In genomic region chr3:29488922-29489321, GRCh38 we compare ENCODE assay signal across 21 cellular contexts.
A peak's percentile ranks its signal among the peaks of the same experiment; 100 is the strongest.
DNase-seq lines count a peak whose midpoint lies in the region; ATAC-seq, FAIRE-seq and TF ChIP-seq lines count a peak whose summit lies in the region.
"Had no signal": no experiment of that assay in that cellular context is flagged by ENCODE, and none has a peak within 500 bp of the region (broad histone marks: within the 10 kb centered on the region; RNA-seq: fewer than 3 reads in every experiment).

No MANE protein-coding gene starts in this region.

- H3K36me3 Mint-ChIP-seq in effector memory CD8-positive, alpha-beta T cell (ENCODE audit: insufficient read depth) = no peaks in the 10 kb centered on the region
- H3K36me3 Mint-ChIP-seq: CD8-positive, alpha-beta T cell had no signal

- H3K36me3 ChIP-seq in mammary epithelial cell (ENCODE audit: insufficient read depth, low read length) = no peaks in the 10 kb centered on the region
- no peaks in the 10 kb centered on the region for H3K36me3 ChIP-seq in breast epithelium
- no peaks in the 10 kb centered on the region for H3K36me3 ChIP-seq in bronchial epithelial cell (ENCODE audit: control insufficient read depth, insufficient read depth, low read length)
- H3K36me3 ChIP-seq in thyroid gland = no peaks in the 10 kb centered on the region
- peaks cover 0 to 3% of the 10 kb centered on the region in 2 experiments for H3K36me3 ChIP-seq in mesenchymal stem cell (ENCODE audit: control insufficient read depth in 1 of 2, insufficient read depth in 2 of 2, low read depth in 1 of 2, low read length in 2 of 2)
- H3K36me3 ChIP-seq: MG63 had no signal

- no peak overlapping the region for H3K4me2 ChIP-seq in mammary epithelial cell (ENCODE audit: insufficient read depth, low read depth, low read length)
- no peak overlapping the region for H3K4me2 ChIP-seq in mesenchymal stem cell (ENCODE audit: low read length, poor library complexity, severe bottlenecking)

- peaks cover 12% of the 10 kb centered on the region in 2 donors for H3K9me3 Mint-ChIP-seq in effector memory CD8-positive, alpha-beta T cell
- H3K9me3 Mint-ChIP-seq: CD8-positive, alpha-beta T cell had no signal

- H4K91ac ChIP-seq in mesenchymal stem cell (ENCODE audit: low read length) = no peak overlapping the region

- in situ Hi-C loops in mammary epithelial cell (cut with MboI; ENCODE audit: low sequenced_read_pairs in 2 of 2) = no loop called here

- TF ChIP-seq CTCF in mammary epithelial cell (conservative IDR thresholded peaks at IDR 0.05 in 1 of 2, IDR thresholded peaks at IDR 0.05 in 1 of 2; ENCODE audit: extremely low read depth in 1 of 2, insufficient read depth in 1 of 2, low read depth in 1 of 2, low read length in 2 of 2) (no peak), breast epithelium (IDR thresholded peaks at IDR 0.05) (no peak), bronchial epithelial cell (IDR thresholded peaks at IDR 0.05; ENCODE audit: insufficient read depth, low read length, severe bottlenecking) (no peak), fibroblast of mammary gland (conservative IDR thresholded peaks at IDR 0.05; ENCODE audit: control insufficient read depth, insufficient read depth, low read depth, low read length) (no peak), thyroid gland (IDR thresholded peaks at IDR 0.05) (no peak)

- H2BK15ac ChIP-seq in mesenchymal stem cell (ENCODE audit: low read depth, poor library complexity, severe bottlenecking) = no peak overlapping the region

- H3K9ac ChIP-seq in mammary epithelial cell (ENCODE audit: insufficient read depth, low read length) (no peak overlapping the region), mesenchymal stem cell (ENCODE audit: low read length) (no peak overlapping the region)

- H3K27me3 ChIP-seq in mammary epithelial cell (ENCODE audit: insufficient read depth, low read length) = no peaks in the 10 kb centered on the region
- H3K27me3 ChIP-seq in breast epithelium = no peaks in the 10 kb centered on the region
- no peaks in the 10 kb centered on the region for H3K27me3 ChIP-seq in bronchial epithelial cell (ENCODE audit: control insufficient read depth, insufficient read depth, low read length)
- no peaks in the 10 kb centered on the region for H3K27me3 ChIP-seq in thyroid gland
- H3K27me3 ChIP-seq in mesenchymal stem cell (ENCODE audit: control insufficient read depth in 1 of 2, insufficient read depth in 1 of 2, low read length in 2 of 2) = no peaks in the 10 kb centered on the region
- H3K27me3 ChIP-seq: MG63 had no signal

- H3K23ac ChIP-seq in mesenchymal stem cell (ENCODE audit: low read length in 2 of 2) = no peak overlapping the region

- no peak overlapping the region for H3K4me3 Mint-ChIP-seq in effector memory CD8-positive, alpha-beta T cell
- H3K4me3 Mint-ChIP-seq: CD8-positive, alpha-beta T cell had no signal

- CTCF ChIA-PET in mammary epithelial cell (lab: Charles Lee; ENCODE audit: low non-redundant PET) = no interaction called here

- no peak overlapping the region for H2BK12ac ChIP-seq in mesenchymal stem cell (ENCODE audit: low read length in 2 of 2)

- no peak overlapping the region for H4K8ac ChIP-seq in mesenchymal stem cell (ENCODE audit: low read length)

- no peak overlapping the region for H3K18ac ChIP-seq in mesenchymal stem cell (ENCODE audit: low read depth in 1 of 2, low read length in 2 of 2)

- H3K27ac ChIP-seq in mammary epithelial cell (ENCODE audit: insufficient read depth, low read depth, low read length) (no peak overlapping the region), breast epithelium (no peak overlapping the region), thyroid gland (peak overlapping the region in 2 of 3 donors; percentile 39 to 89), mesenchymal stem cell (ENCODE audit: low read length, poor library complexity, severe bottlenecking) (no peak overlapping the region)
- H3K27ac ChIP-seq: RWPE1 had no signal

- H3K27me3 Mint-ChIP-seq in effector memory CD8-positive, alpha-beta T cell = no peaks in the 10 kb centered on the region

- no peak overlapping the region for H2AK5ac ChIP-seq in mesenchymal stem cell (ENCODE audit: low read length, severe bottlenecking)

- H4K20me1 ChIP-seq in mammary epithelial cell (ENCODE audit: insufficient read depth, low read length) = no peaks in the 10 kb centered on the region

- H3K4me3 ChIP-seq in mammary epithelial cell (replicated peaks in 1 of 3; ENCODE audit: insufficient read depth in 1 of 3, low read depth in 2 of 3, low read length in 3 of 3) = no peak overlapping the region
- H3K4me3 ChIP-seq in breast epithelium = no peak overlapping the region
- no peak overlapping the region for H3K4me3 ChIP-seq in bronchial epithelial cell (ENCODE audit: low read depth, low read length)
- no peak overlapping the region for H3K4me3 ChIP-seq in fibroblast of mammary gland (ENCODE audit: control insufficient read depth, low read depth, low read length)
- no peak overlapping the region for H3K4me3 ChIP-seq in thyroid gland (replicated peaks in 1 of 3)
- H3K4me3 ChIP-seq in mesenchymal stem cell (ENCODE audit: insufficient read depth in 1 of 2, low read depth in 1 of 2, low read length in 2 of 2) = no peak overlapping the region
- H3K4me3 ChIP-seq: MG63 had no signal

- no peak overlapping the region for H3K4ac ChIP-seq in mesenchymal stem cell (ENCODE audit: low read depth in 1 of 2, low read length in 2 of 2)

- H3K79me2 ChIP-seq in mammary epithelial cell (ENCODE audit: insufficient read depth, low read length) = no peaks in the 10 kb centered on the region

- DNase-seq in mammary epithelial cell (peak; percentile 13), breast epithelium (ENCODE audit: low spot score in 2 of 2) (no peak), bronchial epithelial cell (ENCODE audit: low read depth) (peak; percentile 81), fibroblast of mammary gland (ENCODE audit: low read depth) (peak; percentile 11), thyroid gland (no peak), mesenchymal stem cell (no peak)
- DNase-seq in effector memory CD8-positive, alpha-beta T cell = no peak
- DNase-seq: AML-193; C1 segment of cervical spinal cord; CD8-positive, alpha-beta T cell; GDM1; Kasumi-1; MG63; NCI-H187; NCI-H510A; NCI-H748 treated with DMSO at 0.1 percent for 48 hours; SHP77 treated with DMSO at 0.1 percent for 48 hours had no signal

- H3K4me1 Mint-ChIP-seq in effector memory CD8-positive, alpha-beta T cell (ENCODE audit: low read depth in 2 of 2) = no peaks in the 10 kb centered on the region

- H3K79me1 ChIP-seq in mesenchymal stem cell (replicated peaks; ENCODE audit: low read length, poor library complexity, severe bottlenecking) = peaks cover 7% of the 10 kb centered on the region

- H2AFZ ChIP-seq in mammary epithelial cell (ENCODE audit: low read depth, low read length) (no peak overlapping the region), mesenchymal stem cell (ENCODE audit: low read depth, low read length) (no peak overlapping the region)

- H3K9me3 ChIP-seq in mammary epithelial cell (replicated peaks; ENCODE audit: insufficient read depth, low read length) (no peaks in the 10 kb centered on the region), breast epithelium (no peaks in the 10 kb centered on the region), thyroid gland (no peaks in the 10 kb centered on the region), mesenchymal stem cell (ENCODE audit: control insufficient read depth, low read length) (no peaks in the 10 kb centered on the region)
- H3K9me3 ChIP-seq: MG63 had no signal

- no peak overlapping the region for H2BK5ac ChIP-seq in mesenchymal stem cell (ENCODE audit: low read depth, low read length, poor library complexity, severe bottlenecking)

- H3K14ac ChIP-seq in mesenchymal stem cell (ENCODE audit: low read length in 2 of 2) = no peak overlapping the region

- no TSS peak for BruUV-seq in mammary epithelial cell (replicated peaks; lab: Mats Ljungman, UMichigan)

- H2BK120ac ChIP-seq in mesenchymal stem cell (ENCODE audit: low read depth, low read length) = no peak overlapping the region

- ATAC-seq in GM18502 (IDR thresholded peaks at IDR 0.05; ENCODE audit: poor library complexity, unreplicated experiment) = no peak
- ATAC-seq in effector memory CD8-positive, alpha-beta T cell (replicated peaks) = no peak
- ATAC-seq: CD8-positive, alpha-beta T cell had no signal

- dilution Hi-C loops in mammary epithelial cell (cut with HindIII; ENCODE audit: low sequenced_read_pairs) = no loop called here

- TF ChIP-seq POLR2A in breast epithelium (IDR thresholded peaks at IDR 0.05) (no peak), thyroid gland (IDR thresholded peaks at IDR 0.05) (no peak)

- no peaks in the 10 kb centered on the region for H3K4me1 ChIP-seq in mammary epithelial cell (ENCODE audit: insufficient read depth, low read length)
- no peaks in the 10 kb centered on the region for H3K4me1 ChIP-seq in breast epithelium
- H3K4me1 ChIP-seq in thyroid gland = peaks cover 32 to 49% of the 10 kb centered on the region in 2 donors
- no peaks in the 10 kb centered on the region for H3K4me1 ChIP-seq in mesenchymal stem cell (ENCODE audit: control insufficient read depth, insufficient read depth, low read depth, low read length)

- intact Hi-C loops in mammary epithelial cell (cut with micrococcal nuclease) (no loop called here), breast epithelium (cut with DNase I; ENCODE audit: low total_unique reads) (no loop called here), thyroid gland (cut with DNase I) (no loop called here)

- FAIRE-seq in bronchial epithelial cell (lab: Jason Lieb, UNC) = no peak
- FAIRE-seq: GM19239, H1 had no signal

- WGBS in mammary epithelial cell (ENCODE audit: low coverage, missing lambda C conversion rate) = 77% methylated on average over 1 of the region's 1 CpG
- 55 to 62% methylated on average over 1 of the region's 1 CpG for WGBS in thyroid gland, 2 donors
- 87% methylated on average over 1 of the region's 1 CpG for WGBS in mesenchymal stem cell

- no peak overlapping the region for H3K27ac Mint-ChIP-seq in effector memory CD8-positive, alpha-beta T cell
- H3K27ac Mint-ChIP-seq: CD8-positive, alpha-beta T cell had no signal

Comparison
In these comparisons a context has a peak if more than half of its experiments do, and no peak if none do; other contexts are left out.
1. DNase-seq: peak in mammary epithelial cell (single experiment), bronchial epithelial cell (single experiment) and fibroblast of mammary gland (single experiment); none in breast epithelium (0 of 2), thyroid gland (0 of 2), mesenchymal stem cell (single experiment) and effector memory CD8-positive, alpha-beta T cell (0 of 3).
2. H3K27ac ChIP-seq: peak in thyroid gland (2 of 3); none in mammary epithelial cell (single experiment), breast epithelium (0 of 2) and mesenchymal stem cell (single experiment).